Comparison of ENCODE assay signal across 1 cellular context in genomic region chr10:103193107-103193819, GRCh38.
TF ChIP-seq lines count a peak whose summit lies in the region.

TSS of gene NT5C2 (minus strand) at chr10:103193272. CDS start at chr10:103174958, 18,314 bp downstream.

TF ChIP-seq in GM12878, 131 proteins besides CTCF, POLR2A, EP300 and RAD21 (continued from another document):
- TF ChIP-seq RELB (IDR thresholded peaks at IDR 0.05; ENCODE audit: low read depth) (no peak), FOXK2 (IDR thresholded peaks at IDR 0.05) (no peak), IKZF2 (IDR thresholded peaks at IDR 0.05) (peak in 1 of 2 experiments; percentile 44; a peak in 2 of 4 replicates), SMAD5 (IDR thresholded peaks at IDR 0.05; ENCODE audit: low read depth) (no peak), NR2C1 (IDR thresholded peaks at IDR 0.05) (no peak), MYC (IDR thresholded peaks at IDR 0.05; ENCODE audit: insufficient read depth, insufficient read length, insufficient replicate concordance, low read length, severe bottlenecking) (no peak), ESRRA (IDR thresholded peaks at IDR 0.05; ENCODE audit: low read length) (no peak), SUPT20H (IDR thresholded peaks at IDR 0.05; ENCODE audit: borderline replicate concordance, control insufficient read depth, low read depth, low read length) (peak; percentile 77; the same call in 1 of the 2 replicates), BCL3 (IDR thresholded peaks at IDR 0.05; ENCODE audit: borderline replicate concordance, insufficient read depth, low read depth, low read length, poor library complexity, severe bottlenecking) (no peak), EGR1 (IDR thresholded peaks at IDR 0.05; ENCODE audit: borderline replicate concordance in 1 of 2, low read depth in 2 of 2, low read length in 2 of 2) (peak in 1 of 2 experiments; percentile 87; a peak in 2 of 3 replicates), ZBTB33 (IDR thresholded peaks at IDR 0.05) (no peak), NR2F1 (conservative IDR thresholded peaks at IDR 0.05) (0 out of 2 replicates have a peak, but pooled peaks have one; percentile 15), CHD4 (IDR thresholded peaks at IDR 0.05) (no peak), YY1 (IDR thresholded peaks at IDR 0.05; ENCODE audit: low read depth, low read length) (peak; percentile 82; the same call in 1 of the 2 replicates), MEF2A (IDR thresholded peaks at IDR 0.05; ENCODE audit: insufficient read depth, low read depth, low read length) (0 out of 2 replicates have a peak, but pooled peaks have one; percentile 30), SP1 (IDR thresholded peaks at IDR 0.05; ENCODE audit: low read depth, low read length) (no peak)
